ENCODE assay signal across 15 cellular contexts in the genomic region with DNA sequence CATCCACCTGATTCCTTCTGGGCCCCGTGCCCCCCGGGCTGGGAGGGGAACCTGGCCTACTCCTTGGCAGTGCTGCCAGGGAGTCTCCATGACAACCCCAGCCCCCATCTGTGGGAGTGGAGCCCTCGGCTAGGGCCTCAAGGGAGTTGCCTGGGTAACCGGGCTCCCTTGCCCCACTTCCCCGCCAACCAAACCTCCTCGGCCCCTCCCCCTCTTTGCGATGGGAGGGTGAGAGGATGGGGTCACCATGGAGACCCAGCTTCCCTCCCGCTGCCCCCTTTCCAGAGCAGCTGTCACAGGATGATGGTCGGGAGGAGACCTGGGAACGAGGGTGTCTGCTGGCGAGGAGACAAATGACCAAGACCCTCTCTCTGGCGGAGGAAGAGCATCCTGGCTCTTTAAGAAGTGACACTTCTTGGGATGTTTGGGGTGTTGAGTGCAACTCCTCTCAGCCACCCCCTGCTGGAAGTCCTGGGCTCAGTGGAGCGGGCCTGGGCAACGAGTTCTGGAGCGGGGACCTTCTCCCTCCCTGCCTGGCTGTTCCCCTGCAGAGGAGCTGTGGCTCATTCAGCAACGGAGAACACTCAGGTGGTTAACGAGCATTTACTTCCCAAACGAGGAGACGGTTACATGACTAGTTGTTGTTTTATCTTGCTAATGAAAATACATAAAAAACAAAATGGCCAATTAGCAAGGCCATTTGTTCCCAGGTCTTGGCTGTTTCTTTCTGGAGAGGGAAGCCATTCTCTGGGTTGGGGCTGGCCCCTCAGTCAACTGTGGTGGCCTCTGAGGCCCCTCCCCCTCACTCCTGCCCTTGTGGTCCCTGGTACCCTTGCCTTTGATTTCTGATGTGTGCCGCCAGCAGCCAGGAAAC.
DNase-seq lines count a peak whose midpoint lies in the region; ATAC-seq lines count a peak whose summit lies in the region.
"Had no signal": no experiment of that assay in that cellular context is flagged by ENCODE, and none has a peak within 500 bp of the region (broad histone marks: within the 10 kb centered on the region; RNA-seq: fewer than 3 reads in every experiment).

No MANE protein-coding gene starts in this region.

- no peak for ATAC-seq in sciatic nerve
- ATAC-seq: activated T-cell treated with anti-CD3 and anti-CD28 coated beads, Interleukin-2, amount 50 U/mL, for 4 hours; body of pancreas; GM12878; HCT116 had no signal

- no peak overlapping the region for H3K27ac ChIP-seq in substantia nigra (ENCODE audit: low read depth, low read length, poor library complexity, severe bottlenecking)
- H3K27ac ChIP-seq: body of pancreas, hepatocyte had no signal

- intact Hi-C loops in sciatic nerve (cut with DNase I), result no loop called here

- DNase-seq in NCI-H446 (lab: John Stamatoyannopoulos, UW) (peak; percentile 68 to 76), NCI-H446 treated with DMSO at 0.1 percent for 48 hours (lab: John Stamatoyannopoulos, UW) (no peak), NCI-H69 (lab: John Stamatoyannopoulos, UW) (peak; percentile 93), iPS DF 4.7 (ENCODE audit: extremely low read depth, low spot score) (peak; percentile 66), substantia nigra (lab: John Stamatoyannopoulos, UW) (peak in 44 of 49 donors; percentile 9 to 87 (median 66)), sciatic nerve (ENCODE audit: low spot score) (no peak), OCI-M2 (lab: John Stamatoyannopoulos, UW; ENCODE audit: unreplicated experiment) (no peak), HK-2 (ENCODE audit: unreplicated experiment) (no peak)
- DNase-seq: activated T-cell treated with anti-CD3 and anti-CD28 coated beads, Interleukin-2, amount 50 U/mL, for 4 hours; body of pancreas; KBM-7; NCI-H774 had no signal

Comparison
In these comparisons a context has a peak if more than half of its experiments do, and no peak if none do; other contexts are left out.
1. DNase-seq: peak in NCI-H446 (2 of 2), NCI-H69 (single experiment), iPS DF 4.7 (single experiment) and substantia nigra (44 of 49); none in NCI-H446 treated with DMSO at 0.1 percent for 48 hours (single experiment), sciatic nerve (single experiment), OCI-M2 (single experiment) and HK-2 (single experiment).